ENCODE assay signal across 1 cellular context in genomic region chr1:9066945-9067807, GRCh38.
A peak's percentile ranks its signal among the peaks of the same experiment; 100 is the strongest.
TF ChIP-seq lines count a peak whose summit lies in the region.

No MANE protein-coding gene starts in this region.

TF ChIP-seq in HepG2, 621 proteins besides CTCF, POLR2A, EP300 and RAD21 (continued from another document and continues in another):
- TF ChIP-seq GLMP (CRISPR knock-in tag; IDR thresholded peaks at IDR 0.05; ENCODE audit: borderline replicate concordance) (no peak), ZNF558 (CRISPR knock-in tag; IDR thresholded peaks at IDR 0.05; ENCODE audit: borderline replicate concordance) (no peak), SALL2 (CRISPR knock-in tag; IDR thresholded peaks at IDR 0.05) (no peak), ZKSCAN1 (IDR thresholded peaks at IDR 0.05; ENCODE audit: low read length) (no peak), SETDB1 (CRISPR knock-in tag; IDR thresholded peaks at IDR 0.05; ENCODE audit: borderline replicate concordance) (no peak), ZNF879 (CRISPR knock-in tag; IDR thresholded peaks at IDR 0.05) (peak; percentile 74; the same call in 1 of the 2 replicates), NCOA1 (CRISPR knock-in tag; IDR thresholded peaks at IDR 0.05) (no peak), REL (CRISPR knock-in tag; conservative IDR thresholded peaks at IDR 0.05) (no peak), ZNF530 (CRISPR knock-in tag; IDR thresholded peaks at IDR 0.05; ENCODE audit: low read depth) (no peak), TMF1 (CRISPR knock-in tag; IDR thresholded peaks at IDR 0.05; ENCODE audit: low read depth) (no peak), ZNF441 (CRISPR knock-in tag; IDR thresholded peaks at IDR 0.05; ENCODE audit: borderline replicate concordance) (peak; percentile 89; the same call in 1 of the 2 replicates), ZNF577 (CRISPR knock-in tag; IDR thresholded peaks at IDR 0.05; ENCODE audit: borderline replicate concordance, low read depth) (no peak), IKZF4 (CRISPR knock-in tag; IDR thresholded peaks at IDR 0.05; ENCODE audit: borderline replicate concordance, low read depth, not compliant biosample characterization) (no peak), FOXO1 (CRISPR knock-in tag; IDR thresholded peaks at IDR 0.05) (no peak; the same call in 1 of the 2 replicates), NR2F1 (CRISPR knock-in tag; IDR thresholded peaks at IDR 0.05) (no peak), ZNF644 (CRISPR knock-in tag; IDR thresholded peaks at IDR 0.05; ENCODE audit: low read depth) (no peak), ZNF232 (CRISPR knock-in tag; IDR thresholded peaks at IDR 0.05; ENCODE audit: borderline replicate concordance) (0 out of 2 replicates have a peak, but pooled peaks have one; percentile 75), NFE2 (CRISPR knock-in tag; IDR thresholded peaks at IDR 0.05) (no peak), KLF16 (CRISPR knock-in tag; IDR thresholded peaks at IDR 0.05) (no peak), KMT2B (CRISPR knock-in tag; IDR thresholded peaks at IDR 0.05) (no peak), ZNF264 (CRISPR knock-in tag; IDR thresholded peaks at IDR 0.05) (no peak), GATAD2A (CRISPR knock-in tag; IDR thresholded peaks at IDR 0.05) (peak; percentile 51; the same call in 1 of the 2 replicates), ZNF746 (CRISPR knock-in tag; IDR thresholded peaks at IDR 0.05) (no peak), ARNT (IDR thresholded peaks at IDR 0.05) (no peak), ZNF572 (CRISPR knock-in tag; IDR thresholded peaks at IDR 0.05) (no peak), DR1 (CRISPR knock-in tag; IDR thresholded peaks at IDR 0.05) (no peak), ZNF83 (CRISPR knock-in tag; IDR thresholded peaks at IDR 0.05; ENCODE audit: borderline replicate concordance) (no peak), ZMYM4 (CRISPR knock-in tag; IDR thresholded peaks at IDR 0.05) (no peak), BHLHE40 (IDR thresholded peaks at IDR 0.05; ENCODE audit: low read length) (no peak), ZBED4 (CRISPR knock-in tag; IDR thresholded peaks at IDR 0.05; ENCODE audit: borderline replicate concordance) (peak; percentile 72; the same call in 1 of the 2 replicates), RNF219 (CRISPR knock-in tag; IDR thresholded peaks at IDR 0.05) (no peak), ZNF605 (CRISPR knock-in tag; IDR thresholded peaks at IDR 0.05) (peak; percentile 73; the same call in 1 of the 2 replicates), ZNF615 (CRISPR knock-in tag; IDR thresholded peaks at IDR 0.05; ENCODE audit: borderline replicate concordance) (no peak), ZBTB25 (CRISPR knock-in tag; IDR thresholded peaks at IDR 0.05) (no peak), ZFP36L2 (CRISPR knock-in tag; IDR thresholded peaks at IDR 0.05) (no peak), ZNF75D (CRISPR knock-in tag; IDR thresholded peaks at IDR 0.05; ENCODE audit: borderline replicate concordance) (no peak), ZNF709 (CRISPR knock-in tag; IDR thresholded peaks at IDR 0.05) (no peak), ZBTB37 (CRISPR knock-in tag; IDR thresholded peaks at IDR 0.05) (no peak), MTA1 (CRISPR knock-in tag; IDR thresholded peaks at IDR 0.05; ENCODE audit: borderline replicate concordance) (no peak), ZNF792 (CRISPR knock-in tag; IDR thresholded peaks at IDR 0.05) (peak; percentile 68; the same call in 1 of the 2 replicates), THYN1 (CRISPR knock-in tag; IDR thresholded peaks at IDR 0.05; ENCODE audit: borderline replicate concordance, low read depth) (no peak), SMYD3 (CRISPR knock-in tag; IDR thresholded peaks at IDR 0.05) (no peak), FOXO4 (CRISPR knock-in tag; conservative IDR thresholded peaks at IDR 0.05) (no peak), ZNF598 (CRISPR knock-in tag; IDR thresholded peaks at IDR 0.05; ENCODE audit: borderline replicate concordance) (0 out of 2 replicates have a peak, but pooled peaks have one; percentile 44), ZFP91 (CRISPR knock-in tag; IDR thresholded peaks at IDR 0.05; ENCODE audit: borderline replicate concordance) (peak; percentile 35; the same call in 1 of the 2 replicates), HNF4A (CRISPR knock-in tag; IDR thresholded peaks at IDR 0.05) (no peak), ETS1 (CRISPR knock-in tag; IDR thresholded peaks at IDR 0.05) (no peak), ZNF329 (CRISPR knock-in tag; IDR thresholded peaks at IDR 0.05; ENCODE audit: low read depth) (no peak), ZNF800 (CRISPR knock-in tag; IDR thresholded peaks at IDR 0.05) (no peak), MTA3 (CRISPR knock-in tag; IDR thresholded peaks at IDR 0.05) (no peak), ZBTB38 (CRISPR knock-in tag; IDR thresholded peaks at IDR 0.05) (peak; percentile 77), FOXK2 (IDR thresholded peaks at IDR 0.05) (no peak), ZSCAN20 (CRISPR knock-in tag; IDR thresholded peaks at IDR 0.05; ENCODE audit: borderline replicate concordance) (no peak), ISL2 (CRISPR knock-in tag; IDR thresholded peaks at IDR 0.05) (no peak)
